Comparison of ENCODE assay signal across 31 cellular contexts in genomic region chr15:36950371-36950770, GRCh38.
"Had no signal": no experiment of that assay in that cellular context is flagged by ENCODE, and none has a peak within 500 bp of the region (broad histone marks: within the 10 kb centered on the region; RNA-seq: fewer than 3 reads in every experiment).

No MANE protein-coding gene starts in this region.

- H3K4me1 Mint-ChIP-seq: naive thymus-derived CD8-positive, alpha-beta T cell; stimulated activated memory B cell treated with anti-CD40 and anti-IgM and Interleukin-4, amounts not matched to agents 10 μg/mL and 1 μg/mL and 100 μg/mL, for 72 hours; stimulated activated naive CD8-positive, alpha-beta T cell treated with anti-CD3 and anti-CD28 coated beads, Interleukin-15, amount 100 ng/mL, for 72 hours had no signal

- H3K4me1 ChIP-seq: parathyroid adenoma, psoas muscle, right lobe of liver, spleen, suprapubic skin, testis, tibial artery, upper lobe of right lung, uterus had no signal

- ATAC-seq: naive thymus-derived CD8-positive, alpha-beta T cell; natural killer cell treated with Interleukin-12 subunit alpha and Interleukin-12 subunit beta and Interleukin-15 and Interleukin-18, amount 100 ng/mL, for 72 hours; psoas muscle; right cardiac atrium; right lobe of liver; stimulated activated memory B cell treated with anti-CD40 and anti-IgM and Interleukin-4, amounts not matched to agents 10 μg/mL and 1 μg/mL and 100 μg/mL, for 72 hours; stimulated activated naive CD8-positive, alpha-beta T cell treated with anti-CD3 and anti-CD28 coated beads, Interleukin-15, amount 100 ng/mL, for 72 hours; stimulated activated naive CD8-positive, alpha-beta T cell treated with anti-CD3 and anti-CD28 coated beads, Interleukin-15, Interleukin-2, amounts not matched to agents 100 U/mL and 50 U/mL, for 24 hours; upper lobe of right lung had no signal

- H3K27ac ChIP-seq: neural progenitor cell, ovary, parathyroid adenoma, psoas muscle, right lobe of liver, sigmoid colon, spleen, suprapubic skin, testis, tibial artery, transverse colon, upper lobe of right lung, uterus had no signal

- H3K4me3 Mint-ChIP-seq: naive thymus-derived CD8-positive, alpha-beta T cell; natural killer cell treated with Interleukin-12 subunit alpha and Interleukin-12 subunit beta and Interleukin-15 and Interleukin-18, amount 100 ng/mL, for 72 hours; neural progenitor cell; stimulated activated memory B cell treated with anti-CD40 and anti-IgM and Interleukin-4, amounts not matched to agents 10 μg/mL and 1 μg/mL and 100 μg/mL, for 72 hours; stimulated activated naive CD8-positive, alpha-beta T cell treated with anti-CD3 and anti-CD28 coated beads, Interleukin-15, amount 100 ng/mL, for 72 hours; type B pancreatic cell had no signal

- H3K4me2 ChIP-seq: neural progenitor cell had no signal

- H3K4me3 ChIP-seq: neural progenitor cell, ovary, psoas muscle, right lobe of liver, sigmoid colon, spleen, suprapubic skin, testis, tibial artery, transverse colon, upper lobe of right lung, uterus had no signal

- H3K27me3 ChIP-seq: neural progenitor cell, ovary, right lobe of liver, sigmoid colon, spleen, suprapubic skin, testis, tibial artery, transverse colon, upper lobe of right lung, uterus had no signal

- H3K27ac Mint-ChIP-seq: naive thymus-derived CD8-positive, alpha-beta T cell; natural killer cell treated with Interleukin-12 subunit alpha and Interleukin-12 subunit beta and Interleukin-15 and Interleukin-18, amount 100 ng/mL, for 72 hours; neural progenitor cell; stimulated activated memory B cell treated with anti-CD40 and anti-IgM and Interleukin-4, amounts not matched to agents 10 μg/mL and 1 μg/mL and 100 μg/mL, for 72 hours; stimulated activated naive CD8-positive, alpha-beta T cell treated with anti-CD3 and anti-CD28 coated beads, Interleukin-15, amount 100 ng/mL, for 72 hours; type B pancreatic cell had no signal

- H3K9me3 Mint-ChIP-seq: neural progenitor cell; stimulated activated memory B cell treated with anti-CD40 and anti-IgM and Interleukin-4, amounts not matched to agents 10 μg/mL and 1 μg/mL and 100 μg/mL, for 72 hours; type B pancreatic cell had no signal

- H3K9me3 ChIP-seq: ovary, psoas muscle, right lobe of liver, sigmoid colon, spleen, suprapubic skin, testis, tibial artery, transverse colon, upper lobe of right lung, uterus had no signal

- H3K36me3 ChIP-seq: neural progenitor cell, ovary, right lobe of liver, spleen, suprapubic skin, transverse colon, upper lobe of right lung, uterus had no signal

- DNase-seq: naive thymus-derived CD8-positive, alpha-beta T cell; occipital lobe; ovary; posterior cingulate gyrus; psoas muscle; right cardiac atrium; right lobe of liver; sigmoid colon; small intestine; spleen; stimulated activated CD4-positive, alpha-beta T cell treated with anti-CD3 and anti-CD28 coated beads, Interleukin-12 subunit alpha, Interleukin-12 subunit beta, amount 100 ng/mL, for 4 hours; stimulated activated CD4-positive, alpha-beta T cell treated with anti-CD3 and anti-CD28 coated beads, Interleukin-1b, Interleukin-23, amount 100 ng/mL, for 48 hours; stimulated activated CD4-positive, alpha-beta T cell treated with anti-CD3 and anti-CD28 coated beads, Interleukin-4, amount 100 ng/mL, for 1 hour; stimulated activated CD4-positive, alpha-beta T cell treated with anti-CD3 and anti-CD28 coated beads, Interleukin-4, amount 100 ng/mL, for 4 hours; stimulated activated CD8-positive, alpha-beta memory T cell treated with anti-CD3 and anti-CD28 coated beads, Interleukin-4, amount 100 ng/mL, for 48 hours; stimulated activated naive CD4-positive, alpha-beta T cell; stimulated activated naive CD8-positive, alpha-beta T cell treated with anti-CD3 and anti-CD28 coated beads, Interleukin-15, amount 100 ng/mL, for 72 hours; stimulated activated naive CD8-positive, alpha-beta T cell treated with anti-CD3 and anti-CD28 coated beads, Interleukin-15, Interleukin-2, amounts not matched to agents 100 U/mL and 50 U/mL, for 24 hours; substantia nigra; testis; tibial artery; transverse colon; upper lobe of right lung; uterus had no signal

- H3K27me3 Mint-ChIP-seq: natural killer cell treated with Interleukin-12 subunit alpha and Interleukin-12 subunit beta and Interleukin-15 and Interleukin-18, amount 100 ng/mL, for 72 hours; progenitor cell of endocrine pancreas; stimulated activated memory B cell treated with anti-CD40 and anti-IgM and Interleukin-4, amounts not matched to agents 10 μg/mL and 1 μg/mL and 100 μg/mL, for 72 hours; type B pancreatic cell had no signal

- H3K36me3 Mint-ChIP-seq: naive thymus-derived CD8-positive, alpha-beta T cell; natural killer cell treated with Interleukin-12 subunit alpha and Interleukin-12 subunit beta and Interleukin-15 and Interleukin-18, amount 100 ng/mL, for 72 hours; neural progenitor cell; stimulated activated memory B cell treated with anti-CD40 and anti-IgM and Interleukin-4, amounts not matched to agents 10 μg/mL and 1 μg/mL and 100 μg/mL, for 72 hours had no signal

- H3K79me2 ChIP-seq: parathyroid adenoma had no signal

- H3K9ac ChIP-seq: neural progenitor cell, parathyroid adenoma had no signal

- H2AFZ ChIP-seq: neural progenitor cell, parathyroid adenoma had no signal
